In genomic region chr5:37668524-37669047, GRCh38 we compare ENCODE assay signal across 8 cellular contexts.
DNase-seq lines count a peak whose midpoint lies in the region; ATAC-seq, FAIRE-seq and TF ChIP-seq lines count a peak whose summit lies in the region.

No MANE protein-coding gene starts in this region.

- H3K27me3 ChIP-seq in small intestine (ENCODE audit: control insufficient read depth in 2 of 2, insufficient read depth in 2 of 2, low read length in 2 of 2) (no peaks in the 10 kb centered on the region), Karpas-422 (ENCODE audit: low read length) (no peaks in the 10 kb centered on the region)

- no peak for FAIRE-seq in small intestine (lab: Jason Lieb, UNC)

- CTCF ChIA-PET in RWPE1 (lab: Yijun Ruan, JAX): interaction anchor here (0.6 kb wide), 1 partner anchor 94 kb away, joined by 3 read pairs; no protein-coding TSS in a partner anchor

- POLR2A ChIA-PET in RWPE1 (lab: Yijun Ruan, JAX; ENCODE audit: low non-redundant PET): interaction anchor here (0.5 kb wide), 1 partner anchor 99 kb away, joined by 4 read pairs; no protein-coding TSS in a partner anchor

- 0 out of 2 replicates have a peak overlapping the region, but pooled peaks have one; percentile 12 for H3K4me3 Mint-ChIP-seq in HFFc6

- H3K4me1 ChIP-seq in small intestine (ENCODE audit: control insufficient read depth in 2 of 2, insufficient read depth in 1 of 2, low read depth in 1 of 2, low read length in 1 of 2) (peaks cover 0 to 4% of the 10 kb centered on the region in 2 donors), Karpas-422 (ENCODE audit: low read length) (peaks cover 12% of the 10 kb centered on the region)

- no peaks in the 10 kb centered on the region for H3K9me3 ChIP-seq in small intestine (ENCODE audit: control insufficient read depth, low read depth)
- no peaks in the 10 kb centered on the region for H3K9me3 ChIP-seq in Karpas-422 (ENCODE audit: low read length)

- H3K36me3 Mint-ChIP-seq in HFFc6 (ENCODE audit: low read depth): peaks cover 5% of the 10 kb centered on the region; the same call in 1 of the 2 replicates

- peaks cover 35% of the 10 kb centered on the region for H3K4me1 Mint-ChIP-seq in HFFc6 (ENCODE audit: low read depth)

- H3K9me2 ChIP-seq in Karpas-422 (replicated peaks; ENCODE audit: insufficient read depth, low read length): no peaks in the 10 kb centered on the region

- no peaks in the 10 kb centered on the region for H3K9me3 Mint-ChIP-seq in HFFc6

- H3K36me3 ChIP-seq in small intestine (ENCODE audit: control insufficient read depth in 2 of 2, insufficient read depth in 2 of 2, low read length in 2 of 2) (no peaks in the 10 kb centered on the region), Karpas-422 (ENCODE audit: insufficient read depth, low read length) (no peaks in the 10 kb centered on the region)

- peaks cover 12% of the 10 kb centered on the region; the same call in 1 of the 2 replicates for H4K20me1 ChIP-seq in Karpas-422 (ENCODE audit: insufficient read depth, low read depth, low read length)

- H3K4me3 ChIP-seq in small intestine (ENCODE audit: low read depth in 1 of 2, low read length in 2 of 2): no peak overlapping the region
- no peak overlapping the region for H3K4me3 ChIP-seq in Karpas-422 (ENCODE audit: low read length)

- H2AFZ ChIP-seq in Karpas-422 (ENCODE audit: low read length): no peak overlapping the region

- no peak overlapping the region for H3K4me2 ChIP-seq in Karpas-422 (ENCODE audit: low read depth, low read length, poor library complexity, severe bottlenecking)

- no peak overlapping the region for H3K9ac ChIP-seq in Karpas-422 (ENCODE audit: low read length)

- H3K27ac Mint-ChIP-seq in HFFc6: peak overlapping the region; percentile 89

- TF ChIP-seq CTCF in HFFc6 (IDR thresholded peaks at IDR 0.05): no peak
- TF ChIP-seq CTCF in RWPE1 (conservative IDR thresholded peaks at IDR 0.05; ENCODE audit: low read depth): no peak

- H3K79me2 ChIP-seq in Karpas-422 (ENCODE audit: low read length): no peaks in the 10 kb centered on the region

- WGBS in small intestine, 3 donors: 56 to 69% (median 58%) methylated on average over 2 of the region's 2 CpGs

- ATAC-seq in HG03342 (IDR thresholded peaks at IDR 0.05; ENCODE audit: unreplicated experiment): no peak
- ATAC-seq in GM21447 (IDR thresholded peaks at IDR 0.05; ENCODE audit: unreplicated experiment): no peak

- no peaks in the 10 kb centered on the region for H3K27me3 Mint-ChIP-seq in HFFc6 (ENCODE audit: insufficient read depth)

- H3K27ac ChIP-seq in RWPE1 (no peak overlapping the region), small intestine (ENCODE audit: low read depth in 1 of 2, low read length in 1 of 2) (no peak overlapping the region), Karpas-422 (ENCODE audit: low read length) (no peak overlapping the region)

- DNase-seq in HFFc6 (peak; percentile 95), RWPE1 (ENCODE audit: low spot score) (peak; percentile 89), glomerular visceral epithelial cell (ENCODE audit: extremely low spot score) (peak; percentile 99), small intestine (peak; percentile 22), Karpas-422 (no peak), NCI-H524 treated with DMSO at 0.1 percent for 48 hours (lab: John Stamatoyannopoulos, UW) (no peak)

Comparison
In these comparisons a context has a peak if more than half of its experiments do, and no peak if none do; other contexts are left out.
1. DNase-seq: peak in HFFc6 (single experiment), RWPE1 (single experiment), glomerular visceral epithelial cell (single experiment) and small intestine (single experiment); none in Karpas-422 (single experiment) and NCI-H524 treated with DMSO at 0.1 percent for 48 hours (single experiment).